ENCODE assay signal across 8 cellular contexts in the genomic region with DNA sequence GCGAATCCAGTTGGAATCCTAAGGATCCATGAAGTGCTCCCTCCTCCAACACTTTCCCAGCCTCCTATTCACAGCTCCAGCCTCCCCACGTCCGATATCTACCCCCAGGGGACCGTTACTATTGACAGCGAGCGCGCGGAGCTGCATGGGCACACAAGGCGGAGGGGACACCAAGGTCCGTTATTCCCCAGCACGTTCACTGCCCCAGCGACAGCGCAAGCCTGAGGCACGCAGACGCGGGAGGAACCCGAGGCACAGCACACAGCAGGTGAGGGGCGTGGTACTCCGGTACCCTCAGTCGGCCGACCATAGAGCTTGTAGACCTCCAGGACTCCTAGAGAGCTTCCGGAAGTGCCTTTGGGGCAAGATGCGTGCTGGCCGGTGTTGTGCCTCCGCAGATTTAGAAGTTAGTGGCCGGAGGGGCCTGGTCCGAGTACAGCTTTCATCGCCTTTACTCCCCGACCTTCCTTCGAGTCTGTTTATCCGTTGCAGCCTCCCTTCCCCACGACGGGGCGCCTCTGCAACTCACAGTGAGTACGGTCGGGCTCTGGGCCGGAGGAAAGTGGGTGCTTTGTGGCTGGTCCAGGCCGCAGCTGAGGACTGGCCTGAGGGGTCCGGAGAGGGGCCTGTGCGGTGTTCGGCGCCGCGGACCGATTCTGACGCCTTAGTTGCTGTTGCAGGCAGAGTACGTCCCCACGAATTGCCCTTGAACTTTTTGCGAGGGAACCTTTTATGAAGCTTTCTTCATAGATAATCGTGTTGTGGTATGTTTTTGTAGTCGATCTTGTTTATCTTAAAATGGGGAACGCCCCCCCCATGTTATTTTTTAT. TPM values are rescaled to one million over a fixed set of nuclear protein-coding genes. Genes with fewer than 3 reads are reported as not detected.
DNase-seq lines count a peak whose midpoint lies in the region; ATAC-seq, FAIRE-seq and TF ChIP-seq lines count a peak whose summit lies in the region.

Gene ZKSCAN8, plus strand, starts transcription at position 384 of the 830 bp plus-strand sequence. CDS start 6,525 bp downstream, outside the sequence.

- H3K27me3 ChIP-seq in bronchial epithelial cell (ENCODE audit: control insufficient read depth, insufficient read depth, low read length) (no peaks in the 10 kb centered on the region), small intestine (ENCODE audit: control insufficient read depth in 2 of 2, insufficient read depth in 2 of 2, low read length in 2 of 2) (no peaks in the 10 kb centered on the region)

- 0% methylated on average over 52 of the region's 52 CpGs for WGBS in small intestine, 3 donors

- DNase-seq in AG08396 (ENCODE audit: low spot score) (peak; percentile 84), NCI-H226 (peak; percentile 83), bronchial epithelial cell (ENCODE audit: low read depth) (peak; percentile 71), iPS-NIHi11 (ENCODE audit: low spot score) (peak; percentile 93), small intestine (peak; percentile 81)

- TF ChIP-seq CTCF in WI38 (IDR thresholded peaks at IDR 0.05; ENCODE audit: low read depth, low read length) (no peak), bronchial epithelial cell (IDR thresholded peaks at IDR 0.05; ENCODE audit: insufficient read depth, low read length, severe bottlenecking) (no peak)

- peaks cover 3% of the 10 kb centered on the region in 2 donors for H3K4me1 ChIP-seq in small intestine (ENCODE audit: control insufficient read depth in 2 of 2, insufficient read depth in 1 of 2, low read depth in 1 of 2, low read length in 1 of 2)

- FAIRE-seq in bronchial epithelial cell (lab: Jason Lieb, UNC) (no peak), small intestine (lab: Jason Lieb, UNC) (no peak)

- no peaks in the 10 kb centered on the region for H3K36me3 ChIP-seq in bronchial epithelial cell (ENCODE audit: control insufficient read depth, insufficient read depth, low read length)
- peaks cover 0 to 2% of the 10 kb centered on the region in 2 donors for H3K36me3 ChIP-seq in small intestine (ENCODE audit: control insufficient read depth in 2 of 2, insufficient read depth in 2 of 2, low read length in 2 of 2)

- peak within 1 kb of the TSS; percentile 94 for H3K4me3 ChIP-seq in WI38 (ENCODE audit: low read depth, low read length)
- H3K4me3 ChIP-seq in bronchial epithelial cell (ENCODE audit: low read depth, low read length): peak within 1 kb of the TSS; percentile 85
- H3K4me3 ChIP-seq in small intestine (ENCODE audit: low read depth in 1 of 2, low read length in 2 of 2): peak within 1 kb of the TSS; percentile 80 to 82

- H3K9me3 ChIP-seq in small intestine (ENCODE audit: control insufficient read depth, low read depth): no peaks in the 10 kb centered on the region

- H3K27ac ChIP-seq in small intestine (ENCODE audit: low read depth in 1 of 2, low read length in 1 of 2): peak within 1 kb of the TSS; percentile 66 to 89

- ATAC-seq in GM19023 (IDR thresholded peaks at IDR 0.05; ENCODE audit: unreplicated experiment) (peak; percentile 84), HG03175 (IDR thresholded peaks at IDR 0.05; ENCODE audit: unreplicated experiment) (peak; percentile 86)

RNA-seq across cellular contexts. Expression of gene ZKSCAN8, which starts in this region (rescaled TPM):
- total RNA-seq in bronchial epithelial cell: 6.4 and 9.7 TPM in 2 replicates
- polyA plus RNA-seq in small intestine: 1 to 10 TPM; 1.1 to 3.0 (median 1.6) TPM

Comparison
In these comparisons a context has a peak if more than half of its experiments do, and no peak if none do; other contexts are left out.
1. Peak in every context shown above with its lines: DNase-seq, ATAC-seq, H3K4me3 ChIP-seq and H3K27ac ChIP-seq.